In genomic region chr17:39623356-39623950, GRCh38 we compare ENCODE assay signal across 1 cellular context.
TF ChIP-seq lines count a peak whose summit lies in the region.

No MANE protein-coding gene starts in this region.

TF ChIP-seq in K562, 482 proteins besides CTCF, POLR2A, EP300 and RAD21:
- TF ChIP-seq YY1 (IDR thresholded peaks at IDR 0.05; ENCODE audit: borderline replicate concordance in 1 of 3, control insufficient read depth in 1 of 3, extremely low read depth in 1 of 3, insufficient read depth in 3 of 3, insufficient read length in 1 of 3, insufficient replicate concordance in 2 of 3, low read depth in 1 of 3, low read length in 2 of 3) = no peak
- TF ChIP-seq POLR2G (IDR thresholded peaks at IDR 0.05; ENCODE audit: low read depth, low read length) = peak; percentile 71; the same call in 1 of the 2 replicates
- TF ChIP-seq, protein P1, sequence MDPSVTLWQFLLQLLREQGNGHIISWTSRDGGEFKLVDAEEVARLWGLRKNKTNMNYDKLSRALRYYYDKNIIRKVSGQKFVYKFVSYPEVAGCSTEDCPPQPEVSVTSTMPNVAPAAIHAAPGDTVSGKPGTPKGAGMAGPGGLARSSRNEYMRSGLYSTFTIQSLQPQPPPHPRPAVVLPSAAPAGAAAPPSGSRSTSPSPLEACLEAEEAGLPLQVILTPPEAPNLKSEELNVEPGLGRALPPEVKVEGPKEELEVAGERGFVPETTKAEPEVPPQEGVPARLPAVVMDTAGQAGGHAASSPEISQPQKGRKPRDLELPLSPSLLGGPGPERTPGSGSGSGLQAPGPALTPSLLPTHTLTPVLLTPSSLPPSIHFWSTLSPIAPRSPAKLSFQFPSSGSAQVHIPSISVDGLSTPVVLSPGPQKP (CRISPR knock-in tag; IDR thresholded peaks at IDR 0.05) = no peak
- TF ChIP-seq, protein P2, sequence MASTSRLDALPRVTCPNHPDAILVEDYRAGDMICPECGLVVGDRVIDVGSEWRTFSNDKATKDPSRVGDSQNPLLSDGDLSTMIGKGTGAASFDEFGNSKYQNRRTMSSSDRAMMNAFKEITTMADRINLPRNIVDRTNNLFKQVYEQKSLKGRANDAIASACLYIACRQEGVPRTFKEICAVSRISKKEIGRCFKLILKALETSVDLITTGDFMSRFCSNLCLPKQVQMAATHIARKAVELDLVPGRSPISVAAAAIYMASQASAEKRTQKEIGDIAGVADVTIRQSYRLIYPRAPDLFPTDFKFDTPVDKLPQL (IDR thresholded peaks at IDR 0.05; ENCODE audit: extremely low read depth, insufficient read length) = peak; percentile 48
- TF ChIP-seq, protein P3, sequence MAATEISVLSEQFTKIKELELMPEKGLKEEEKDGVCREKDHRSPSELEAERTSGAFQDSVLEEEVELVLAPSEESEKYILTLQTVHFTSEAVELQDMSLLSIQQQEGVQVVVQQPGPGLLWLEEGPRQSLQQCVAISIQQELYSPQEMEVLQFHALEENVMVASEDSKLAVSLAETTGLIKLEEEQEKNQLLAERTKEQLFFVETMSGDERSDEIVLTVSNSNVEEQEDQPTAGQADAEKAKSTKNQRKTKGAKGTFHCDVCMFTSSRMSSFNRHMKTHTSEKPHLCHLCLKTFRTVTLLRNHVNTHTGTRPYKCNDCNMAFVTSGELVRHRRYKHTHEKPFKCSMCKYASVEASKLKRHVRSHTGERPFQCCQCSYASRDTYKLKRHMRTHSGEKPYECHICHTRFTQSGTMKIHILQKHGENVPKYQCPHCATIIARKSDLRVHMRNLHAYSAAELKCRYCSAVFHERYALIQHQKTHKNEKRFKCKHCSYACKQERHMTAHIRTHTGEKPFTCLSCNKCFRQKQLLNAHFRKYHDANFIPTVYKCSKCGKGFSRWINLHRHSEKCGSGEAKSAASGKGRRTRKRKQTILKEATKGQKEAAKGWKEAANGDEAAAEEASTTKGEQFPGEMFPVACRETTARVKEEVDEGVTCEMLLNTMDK (IDR thresholded peaks at IDR 0.05; ENCODE audit: borderline replicate concordance, insufficient read depth, low read depth, low read length, poor library complexity, severe bottlenecking) = peak; percentile 27
- no peak for TF ChIP-seq MAFK (IDR thresholded peaks at IDR 0.05; ENCODE audit: low read length)
- 0 out of 2 replicates have a peak, but pooled peaks have one; percentile 21 for TF ChIP-seq CC2D1A (IDR thresholded peaks at IDR 0.05)
- peak; percentile 68 for TF ChIP-seq SMC3 (conservative IDR thresholded peaks at IDR 0.05; ENCODE audit: insufficient read depth, low read depth, low read length)
- 0 out of 4 replicates have a peak, but pooled peaks of 1 of the 2 experiments have one; percentile 31 for TF ChIP-seq MAZ (CRISPR knock-in tag; conservative IDR thresholded peaks at IDR 0.05 in 1 of 2, IDR thresholded peaks at IDR 0.05 in 1 of 2)
- TF ChIP-seq FOXK1 (CRISPR knock-in tag; IDR thresholded peaks at IDR 0.05; ENCODE audit: borderline replicate concordance) = no peak
- peak; percentile 62; the same call in 1 of the 2 replicates for TF ChIP-seq CBX1 (IDR thresholded peaks at IDR 0.05; ENCODE audit: low read depth)
- peak; percentile 63; the same call in 1 of the 2 replicates for TF ChIP-seq MYNN (IDR thresholded peaks at IDR 0.05)
- TF ChIP-seq MYNN (CRISPR knock-in tag; IDR thresholded peaks at IDR 0.05) = no peak
- no peak for TF ChIP-seq ILF3 (IDR thresholded peaks at IDR 0.05; ENCODE audit: borderline replicate concordance)
- TF ChIP-seq TBP (optimal IDR thresholded peaks at IDR 0.05; ENCODE audit: low read depth, low read length) = peak; percentile 81
- TF ChIP-seq KLF16 (IDR thresholded peaks at IDR 0.05) = peak; percentile 35; the same call in 1 of the 2 replicates
- no peak for TF ChIP-seq HDAC3 (IDR thresholded peaks at IDR 0.05; ENCODE audit: borderline replicate concordance, partially characterized antibody)
- TF ChIP-seq PML (IDR thresholded peaks at IDR 0.05; ENCODE audit: low read length) = peak; percentile 58
- TF ChIP-seq, protein P4, sequence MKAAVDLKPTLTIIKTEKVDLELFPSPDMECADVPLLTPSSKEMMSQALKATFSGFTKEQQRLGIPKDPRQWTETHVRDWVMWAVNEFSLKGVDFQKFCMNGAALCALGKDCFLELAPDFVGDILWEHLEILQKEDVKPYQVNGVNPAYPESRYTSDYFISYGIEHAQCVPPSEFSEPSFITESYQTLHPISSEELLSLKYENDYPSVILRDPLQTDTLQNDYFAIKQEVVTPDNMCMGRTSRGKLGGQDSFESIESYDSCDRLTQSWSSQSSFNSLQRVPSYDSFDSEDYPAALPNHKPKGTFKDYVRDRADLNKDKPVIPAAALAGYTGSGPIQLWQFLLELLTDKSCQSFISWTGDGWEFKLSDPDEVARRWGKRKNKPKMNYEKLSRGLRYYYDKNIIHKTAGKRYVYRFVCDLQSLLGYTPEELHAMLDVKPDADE (conservative IDR thresholded peaks at IDR 0.05; ENCODE audit: control insufficient read depth, low read depth, low read length) = 0 out of 2 replicates have a peak, but pooled peaks have one; percentile 35
- peak; percentile 82 for TF ChIP-seq XRCC5 (IDR thresholded peaks at IDR 0.05; ENCODE audit: low read depth, low read length)
- no peak for TF ChIP-seq THRB (CRISPR knock-in tag; conservative IDR thresholded peaks at IDR 0.05)
- peak; percentile 63 for TF ChIP-seq RBFOX2 (IDR thresholded peaks at IDR 0.05; ENCODE audit: low read depth, low read length)
- no peak for TF ChIP-seq MEIS2 (IDR thresholded peaks at IDR 0.05; ENCODE audit: partially characterized antibody)
TF ChIP-seq in K562: peak in this region for 14.
